In the genomic region with DNA sequence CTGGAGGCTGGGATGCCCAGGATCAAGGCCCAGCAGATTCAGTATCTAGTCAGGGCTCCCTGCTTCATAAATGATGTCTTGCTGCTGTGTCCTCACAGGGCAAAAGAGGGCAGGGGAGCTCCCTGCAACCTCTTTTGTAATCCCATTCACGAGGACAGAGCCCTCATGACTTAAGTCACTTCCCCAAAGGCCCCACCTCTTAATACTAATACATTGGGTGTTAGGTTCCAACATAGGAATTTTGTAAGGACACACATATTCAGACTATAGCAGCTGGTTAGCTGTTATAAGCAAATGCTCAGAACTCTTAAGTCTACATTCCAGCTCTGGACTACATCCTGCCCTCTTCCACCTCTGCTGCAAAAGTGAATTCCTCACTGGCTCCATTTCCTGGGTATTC, we compare ENCODE assay signal across 8 cellular contexts.
DNase-seq lines count a peak whose midpoint lies in the region; ATAC-seq and TF ChIP-seq lines count a peak whose summit lies in the region.

No MANE protein-coding gene starts in this region.

- no peak for DNase-seq in CD4-positive, alpha-beta T cell
- DNase-seq in fibroblast of peridontal ligament (ENCODE audit: extremely low read depth): peak; percentile 53
- DNase-seq in UCSD-AML1 (lab: John Stamatoyannopoulos, UW; ENCODE audit: unreplicated experiment): no peak
- DNase-seq in ACHN: no peak
- DNase-seq in kidney glomerular epithelial cell (lab: John Stamatoyannopoulos, UW): no peak

- no peaks in the 10 kb centered on the region for H3K9me3 ChIP-seq in CD4-positive, alpha-beta T cell (ENCODE audit: control insufficient read depth, low read length)

- H3K27ac ChIP-seq in CD4-positive, alpha-beta T cell (ENCODE audit: low read depth, low read length): no peak overlapping the region

- H3K9me3 Mint-ChIP-seq in CD4-positive, alpha-beta T cell: no peaks in the 10 kb centered on the region

- no peaks in the 10 kb centered on the region for H3K27me3 Mint-ChIP-seq in CD4-positive, alpha-beta T cell

- peaks cover 53% of the 10 kb centered on the region for H3K36me3 Mint-ChIP-seq in CD4-positive, alpha-beta T cell (ENCODE audit: low read depth)

- peaks cover 60% of the 10 kb centered on the region for H3K4me1 Mint-ChIP-seq in CD4-positive, alpha-beta T cell (ENCODE audit: low read depth)

- H3K27ac Mint-ChIP-seq in CD4-positive, alpha-beta T cell: peak overlapping the region; percentile 44

- ATAC-seq in CD4-positive, alpha-beta T cell (ENCODE audit: poor library complexity): no peak
- ATAC-seq in GM19324 (IDR thresholded peaks at IDR 0.05; ENCODE audit: low FRiP score, unreplicated experiment): peak; percentile 34
- ATAC-seq in HG03571 (IDR thresholded peaks at IDR 0.05; ENCODE audit: unreplicated experiment): peak; percentile 5
- no peak for ATAC-seq in HG02763 (IDR thresholded peaks at IDR 0.05; ENCODE audit: unreplicated experiment)

- no peak for TF ChIP-seq CTCF in CD4-positive, alpha-beta T cell (IDR thresholded peaks at IDR 0.05)

- CTCF ChIA-PET in CD4-positive, alpha-beta T cell (lab: Charles Lee): interaction anchor here (0.7 kb wide), 1 partner anchor 40 kb away, joined by 3 read pairs; no protein-coding TSS in a partner anchor

- no peak overlapping the region for H3K4me3 Mint-ChIP-seq in CD4-positive, alpha-beta T cell

- no peaks in the 10 kb centered on the region for H3K27me3 ChIP-seq in CD4-positive, alpha-beta T cell (ENCODE audit: control insufficient read depth, insufficient read depth, low read length)

- in situ Hi-C loops in ACHN (cut with HindIII; ENCODE audit: low pct_ligation_motif_present, low pct_unique_long_range_greater_than_20kb, low sequenced_read_pairs): no loop called here

- POLR2A ChIA-PET in CD4-positive, alpha-beta T cell (lab: Charles Lee): no interaction called here

- intact Hi-C loops in CD4-positive, alpha-beta T cell (cut with DNase I, micrococcal nuclease): loop anchor here in 1 of 2 experiments (10.0 kb wide), 1 partner anchor 75 kb away; no protein-coding TSS in a partner anchor

Comparison
In these comparisons a context has a peak if more than half of its experiments do, and no peak if none do; other contexts are left out.
1. ATAC-seq: peak in GM19324 (single experiment) and HG03571 (single experiment); none in CD4-positive, alpha-beta T cell (single experiment) and HG02763 (single experiment).